8 cellular contexts compared by ENCODE assay signal in genomic region chr1:100132566-100133477, GRCh38. TPM values are rescaled to one million over a fixed set of nuclear protein-coding genes. Genes with fewer than 3 reads are reported as not detected.
DNase-seq lines count a peak whose midpoint lies in the region; ATAC-seq and TF ChIP-seq lines count a peak whose summit lies in the region.

Gene SASS6, minus strand, starts transcription at chr1:100132930. Its CDS starts 116 bp downstream, at chr1:100132814.
Gene TRMT13, plus strand, starts transcription at chr1:100133163. Its CDS starts 6 bp downstream, at chr1:100133169.

- peaks cover 20 to 27% of the 10 kb centered on the region in 2 experiments for H3K36me3 ChIP-seq in SK-N-SH (replicated peaks in 1 of 2; ENCODE audit: control insufficient read depth in 1 of 2, insufficient read depth in 2 of 2, low read length in 1 of 2)

- peak within 1 kb of the TSS; percentile 66 to 85 for H3K27ac ChIP-seq in SK-N-SH (ENCODE audit: low read depth in 2 of 2, low read length in 1 of 2)
- H3K27ac ChIP-seq in temporal lobe (ENCODE audit: low read depth, low read length), result peak within 1 kb of the TSS; percentile 64

- peak in 1 of 2 experiments; percentile 39; a peak in 1 of 4 replicates for TF ChIP-seq EP300 in SK-N-SH (IDR thresholded peaks at IDR 0.05; ENCODE audit: borderline replicate concordance in 1 of 2, low read depth in 1 of 2, low read length in 1 of 2)

- peak within 1 kb of the TSS; percentile 78 for H3K9ac ChIP-seq in SK-N-SH

- H3K79me2 ChIP-seq in SK-N-SH (ENCODE audit: insufficient read depth), result peaks cover 71% of the 10 kb centered on the region

- H2AFZ ChIP-seq in SK-N-SH (ENCODE audit: low read depth), result peak within 1 kb of the TSS; percentile 99

- TF ChIP-seq RAD21 in SK-N-SH (IDR thresholded peaks at IDR 0.05; ENCODE audit: low read length), result no peak

- H3K9me2 ChIP-seq in SK-N-SH, result no peaks in the 10 kb centered on the region

- H3F3A ChIP-seq in SK-N-SH (replicated peaks; ENCODE audit: insufficient read depth), result peaks cover 8% of the 10 kb centered on the region

- DNase-seq in GM04504 (ENCODE audit: low read depth), result peak; percentile 96
- peak; percentile 96 for DNase-seq in NCI-H1048 (lab: John Stamatoyannopoulos, UW)
- DNase-seq in SK-N-SH, result peak; percentile 87
- DNase-seq in activated naive CD4-positive, alpha-beta T cell treated with anti-CD3 and anti-CD28 coated beads, Interleukin-2, amount 50 U/mL, for 16 hours, result peak; percentile 94
- peak; percentile 97 for DNase-seq in globus pallidus (ENCODE audit: low spot score)
- peak; percentile 67 to 99 (median 94) for DNase-seq in nucleus accumbens (lab: John Stamatoyannopoulos, UW)

- H3K27me3 ChIP-seq in SK-N-SH (ENCODE audit: insufficient read depth), result no peaks in the 10 kb centered on the region

- ATAC-seq in HG02571 (IDR thresholded peaks at IDR 0.05; ENCODE audit: unreplicated experiment), result peak; percentile 91

- peaks cover 5 to 17% of the 10 kb centered on the region in 2 experiments; a peak in 3 of 4 replicates for H3K4me1 ChIP-seq in SK-N-SH (ENCODE audit: control insufficient read depth in 1 of 2, insufficient read depth in 2 of 2, low read depth in 1 of 2, low read length in 1 of 2)

- H4K20me1 ChIP-seq in SK-N-SH (ENCODE audit: insufficient read depth), result no peaks in the 10 kb centered on the region

- POLR2A ChIA-PET in SK-N-SH (lab: Yijun Ruan, JAX), result interaction anchor here (0.8 to 1.4 kb wide), 4 partner anchors 95 to 163 kb away, joined by 3 to 6 read pairs (median 5); partner anchors contain the start of genes DBT, RTCA and SLC35A3

- CTCF ChIA-PET in SK-N-SH (lab: Yijun Ruan, JAX), result interaction anchor here (1.1 kb wide), 1 partner anchor 327 kb away, joined by 5 read pairs; no protein-coding TSS in a partner anchor

- peak within 1 kb of the TSS; percentile 89 for H3K4me2 ChIP-seq in SK-N-SH

- under 1% methylated on average over 48 of the region's 57 CpGs for WGBS in SK-N-SH (ENCODE audit: low lambda C conversion rate)

- H3K9me3 ChIP-seq in SK-N-SH, result no peaks in the 10 kb centered on the region

- TF ChIP-seq CTCF in SK-N-SH (IDR thresholded peaks at IDR 0.05), result no peak

- peak within 1 kb of the TSS; percentile 95 to 96 for H3K4me3 ChIP-seq in SK-N-SH (ENCODE audit: low read depth in 2 of 2, low read length in 1 of 2)

TF ChIP-seq in SK-N-SH, 30 proteins besides CTCF, POLR2A, EP300 and RAD21 (continues in another document):
- no peak for TF ChIP-seq MEF2A (IDR thresholded peaks at IDR 0.05; ENCODE audit: borderline replicate concordance, low read depth)
- peak; percentile 99 for TF ChIP-seq ELF1 (IDR thresholded peaks at IDR 0.05)
- TF ChIP-seq TEAD4 (IDR thresholded peaks at IDR 0.05; ENCODE audit: borderline replicate concordance, insufficient read depth), result no peak
- TF ChIP-seq YY1 (IDR thresholded peaks at IDR 0.05; ENCODE audit: low read depth), result peak; percentile 99
- no peak; the same call in 1 of the 2 replicates for TF ChIP-seq SMC3 (IDR thresholded peaks at IDR 0.05; ENCODE audit: low read depth, low read length)
- peak; percentile 56; the same call in 1 of the 2 replicates for TF ChIP-seq REST (IDR thresholded peaks at IDR 0.05; ENCODE audit: low read depth, low read length)
- TF ChIP-seq TCF12 (IDR thresholded peaks at IDR 0.05), result peak; percentile 44; the same call in 1 of the 2 replicates
- peak; percentile 99 for TF ChIP-seq MAX (IDR thresholded peaks at IDR 0.05; ENCODE audit: low read depth)
- TF ChIP-seq RCOR1 (IDR thresholded peaks at IDR 0.05; ENCODE audit: low read length), result peak; percentile 51
- TF ChIP-seq GABPA (IDR thresholded peaks at IDR 0.05; ENCODE audit: low read depth), result peak; percentile 95
- no peak for TF ChIP-seq FOXJ3 (CRISPR knock-in tag; IDR thresholded peaks at IDR 0.05)
- TF ChIP-seq USF2 (IDR thresholded peaks at IDR 0.05; ENCODE audit: borderline replicate concordance, low read depth, low read length), result no peak
- TF ChIP-seq JUND (IDR thresholded peaks at IDR 0.05), result no peak
- TF ChIP-seq TAF1 (IDR thresholded peaks at IDR 0.05; ENCODE audit: borderline replicate concordance, low read depth, low read length), result peak; percentile 75
- TF ChIP-seq MXI1 (IDR thresholded peaks at IDR 0.05; ENCODE audit: low read depth, low read length), result peak; percentile 99
- peak; percentile 74 for TF ChIP-seq POLR2AphosphoS5 (IDR thresholded peaks at IDR 0.05; ENCODE audit: low read depth, low read length)
- TF ChIP-seq IRF3 (IDR thresholded peaks at IDR 0.05; ENCODE audit: low read depth, low read length), result no peak
- peak; percentile 92 for TF ChIP-seq CHD2 (IDR thresholded peaks at IDR 0.05; ENCODE audit: low read length, partially characterized antibody)
- peak; percentile 25; the same call in 1 of the 2 replicates for TF ChIP-seq USF1 (IDR thresholded peaks at IDR 0.05; ENCODE audit: borderline replicate concordance, low read depth)
- TF ChIP-seq PBX3 (IDR thresholded peaks at IDR 0.05), result peak; percentile 29
- TF ChIP-seq SIN3A (IDR thresholded peaks at IDR 0.05; ENCODE audit: borderline replicate concordance, low read depth, low read length), result peak; percentile 97
- peak; percentile 19; the same call in 1 of the 2 replicates for TF ChIP-seq NFIC (IDR thresholded peaks at IDR 0.05; ENCODE audit: borderline replicate concordance)
- no peak for TF ChIP-seq NRF1 (IDR thresholded peaks at IDR 0.05; ENCODE audit: low read depth, low read length)

RNA-seq across cellular contexts. Expression of gene SASS6, which starts in this region (rescaled TPM):
- polyA plus RNA-seq in SK-N-SH (2012; rRNA removed), result 0.48 and 0.58 TPM in 2 replicates
- 0.76 and 0.86 TPM in 2 replicates for polyA plus RNA-seq in SK-N-SH (2012; cell fraction: cytosol; rRNA removed)
- 0.61 and 1.5 TPM in 2 replicates for polyA plus RNA-seq in SK-N-SH (2012; cell fraction: nucleus; rRNA removed)
- total RNA-seq in temporal lobe, result 3.9 TPM

RNA-seq across cellular contexts. Expression of gene TRMT13, which starts in this region (rescaled TPM):
- 7.6 and 12.6 TPM in 2 replicates for polyA plus RNA-seq in SK-N-SH (2012; rRNA removed)
- 7.3 and 9.6 TPM in 2 replicates for polyA plus RNA-seq in SK-N-SH (2012; cell fraction: cytosol; rRNA removed)
- 15.6 and 39.1 TPM in 2 replicates for polyA plus RNA-seq in SK-N-SH (2012; cell fraction: nucleus; rRNA removed)
- 24.6 TPM for total RNA-seq in temporal lobe

Comparison
In these comparisons a context has a peak if more than half of its experiments do, and no peak if none do; other contexts are left out.
1. Peak in every context shown above with its lines: DNase-seq, ATAC-seq, H3K4me3 ChIP-seq and H3K27ac ChIP-seq.